Comparison of ENCODE assay signal across 31 cellular contexts in genomic region chr5:175417384-175417783, GRCh38. TPM values are rescaled to one million over a fixed set of nuclear protein-coding genes. Genes with fewer than 3 reads are reported as not detected.
"Had no signal": no experiment of that assay in that cellular context is flagged by ENCODE, and none has a peak within 500 bp of the region (broad histone marks: within the 10 kb centered on the region; RNA-seq: fewer than 3 reads in every experiment).

No MANE protein-coding gene starts in this region.

- H3K4me1 ChIP-seq: neural progenitor cell, psoas muscle, right lobe of liver, spleen, suprapubic skin, testis, transverse colon, uterus had no signal

- H3K4me3 ChIP-seq: neural progenitor cell, ovary, psoas muscle, right lobe of liver, sigmoid colon, skin epidermis, smooth muscle cell, spleen, suprapubic skin, testis, tibial artery, transverse colon, upper lobe of right lung, uterus had no signal

- H3K79me2 ChIP-seq: parathyroid adenoma had no signal

- DNase-seq: naive thymus-derived CD8-positive, alpha-beta T cell; occipital lobe; ovary; posterior cingulate gyrus; psoas muscle; right cardiac atrium; right lobe of liver; sigmoid colon; spleen; stimulated activated CD4-positive, alpha-beta T cell treated with anti-CD3 and anti-CD28 coated beads, Interleukin-12 subunit alpha, Interleukin-12 subunit beta, amount 100 ng/mL, for 4 hours; stimulated activated CD4-positive, alpha-beta T cell treated with anti-CD3 and anti-CD28 coated beads, Interleukin-1b, Interleukin-23, amount 100 ng/mL, for 48 hours; stimulated activated CD4-positive, alpha-beta T cell treated with anti-CD3 and anti-CD28 coated beads, Interleukin-4, amount 100 ng/mL, for 1 hour; stimulated activated CD4-positive, alpha-beta T cell treated with anti-CD3 and anti-CD28 coated beads, Interleukin-4, amount 100 ng/mL, for 4 hours; stimulated activated CD8-positive, alpha-beta memory T cell treated with anti-CD3 and anti-CD28 coated beads, Interleukin-4, amount 100 ng/mL, for 48 hours; stimulated activated naive CD4-positive, alpha-beta T cell; stimulated activated naive CD8-positive, alpha-beta T cell treated with anti-CD3 and anti-CD28 coated beads, Interleukin-15, amount 100 ng/mL, for 72 hours; stimulated activated naive CD8-positive, alpha-beta T cell treated with anti-CD3 and anti-CD28 coated beads, Interleukin-15, Interleukin-2, amounts not matched to agents 100 U/mL and 50 U/mL, for 24 hours; substantia nigra; testis; tibial artery; transverse colon; upper lobe of right lung; uterus had no signal

- H3K27ac ChIP-seq: neural progenitor cell, ovary, parathyroid adenoma, psoas muscle, right lobe of liver, sigmoid colon, skin epidermis, spleen, suprapubic skin, testis, tibial artery, transverse colon, upper lobe of right lung, uterus had no signal

- H3K36me3 ChIP-seq: neural progenitor cell, ovary, right lobe of liver, sigmoid colon, spleen, suprapubic skin, tibial artery, transverse colon, upper lobe of right lung, uterus had no signal

- H3K4me2 ChIP-seq: neural progenitor cell, smooth muscle cell had no signal

- ATAC-seq: naive thymus-derived CD8-positive, alpha-beta T cell; psoas muscle; right cardiac atrium; right lobe of liver; stimulated activated memory B cell treated with anti-CD40 and anti-IgM and Interleukin-4, amounts not matched to agents 10 μg/mL and 1 μg/mL and 100 μg/mL, for 72 hours; stimulated activated naive CD8-positive, alpha-beta T cell treated with anti-CD3 and anti-CD28 coated beads, Interleukin-15, amount 100 ng/mL, for 72 hours; stimulated activated naive CD8-positive, alpha-beta T cell treated with anti-CD3 and anti-CD28 coated beads, Interleukin-15, Interleukin-2, amounts not matched to agents 100 U/mL and 50 U/mL, for 24 hours; upper lobe of right lung had no signal

- H3K27me3 ChIP-seq: neural progenitor cell, ovary, right lobe of liver, sigmoid colon, testis, tibial artery, transverse colon, upper lobe of right lung, uterus had no signal

- H3K9ac ChIP-seq: neural progenitor cell, parathyroid adenoma had no signal

- H3K9me3 ChIP-seq: ovary, psoas muscle, right lobe of liver, sigmoid colon, suprapubic skin, testis, tibial artery, transverse colon, upper lobe of right lung, uterus had no signal

- H2AFZ ChIP-seq: neural progenitor cell, parathyroid adenoma had no signal

RNA-seq across cellular contexts. Expression of gene DRD1, which starts 26.6 kb away (rescaled TPM):
- total RNA-seq: naive thymus-derived CD8-positive, alpha-beta T cell; progenitor cell of endocrine pancreas; renal cortical epithelial cell; right cardiac atrium; sigmoid colon had no signal
- polyA plus RNA-seq: naive thymus-derived CD8-positive, alpha-beta T cell; right cardiac atrium had no signal
